Comparison of ENCODE assay signal across 21 cellular contexts in genomic region chr6:129845696-129846095, GRCh38.
"Had no signal": no experiment of that assay in that cellular context is flagged by ENCODE, and none has a peak within 500 bp of the region (broad histone marks: within the 10 kb centered on the region; RNA-seq: fewer than 3 reads in every experiment).

No MANE protein-coding gene starts in this region.

- ATAC-seq: left colon; left lung; lower lobe of right lung; naive thymus-derived CD8-positive, alpha-beta T cell; pancreas; right cardiac atrium; sciatic nerve; stimulated activated effector memory CD8-positive, alpha-beta T cell treated with anti-CD3 and anti-CD28 coated beads, Interleukin-12 subunit alpha, Interleukin-12 subunit beta, amount 100 ng/mL, for 72 hours had no signal

- DNase-seq: hippocampal formation; kidney; left colon; left lung; lower lobe of right lung; mammary epithelial cell; mesenchymal stem cell; naive thymus-derived CD8-positive, alpha-beta T cell; nucleus accumbens; pancreas; posterior cingulate gyrus; retina; right cardiac atrium; small intestine; spleen; stimulated activated CD4-positive, alpha-beta T cell treated with anti-CD3 and anti-CD28 coated beads, Interleukin-4, amount 100 ng/mL, for 24 hours; stimulated activated naive CD4-positive, alpha-beta T cell; tibial artery; uterus had no signal
